1 cellular context compared by ENCODE assay signal in the genomic region with DNA sequence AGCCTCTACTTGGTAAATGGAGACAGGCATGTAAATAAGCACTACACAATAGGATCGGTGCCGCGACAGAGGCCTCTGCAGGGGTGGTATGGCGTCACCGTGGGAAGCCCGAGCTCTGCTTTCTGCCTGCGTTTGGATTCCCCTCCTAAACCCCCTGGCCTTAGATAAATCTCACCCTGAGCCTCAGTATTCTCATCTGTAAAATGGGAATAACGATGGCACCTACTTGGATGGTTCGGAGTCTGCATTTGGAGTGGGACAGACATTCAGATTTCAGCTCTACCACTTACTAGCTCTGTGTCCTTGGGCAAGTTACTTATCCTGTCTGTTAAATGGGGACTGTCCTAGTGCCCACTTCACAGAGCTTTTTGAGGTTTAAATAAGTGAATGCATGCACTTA.
TF ChIP-seq lines count a peak whose summit lies in the region.

No MANE protein-coding gene starts in this region.

TF ChIP-seq in H1, 55 proteins besides CTCF, POLR2A, EP300 and RAD21 (continued from another document):
- TF ChIP-seq, protein P1, sequence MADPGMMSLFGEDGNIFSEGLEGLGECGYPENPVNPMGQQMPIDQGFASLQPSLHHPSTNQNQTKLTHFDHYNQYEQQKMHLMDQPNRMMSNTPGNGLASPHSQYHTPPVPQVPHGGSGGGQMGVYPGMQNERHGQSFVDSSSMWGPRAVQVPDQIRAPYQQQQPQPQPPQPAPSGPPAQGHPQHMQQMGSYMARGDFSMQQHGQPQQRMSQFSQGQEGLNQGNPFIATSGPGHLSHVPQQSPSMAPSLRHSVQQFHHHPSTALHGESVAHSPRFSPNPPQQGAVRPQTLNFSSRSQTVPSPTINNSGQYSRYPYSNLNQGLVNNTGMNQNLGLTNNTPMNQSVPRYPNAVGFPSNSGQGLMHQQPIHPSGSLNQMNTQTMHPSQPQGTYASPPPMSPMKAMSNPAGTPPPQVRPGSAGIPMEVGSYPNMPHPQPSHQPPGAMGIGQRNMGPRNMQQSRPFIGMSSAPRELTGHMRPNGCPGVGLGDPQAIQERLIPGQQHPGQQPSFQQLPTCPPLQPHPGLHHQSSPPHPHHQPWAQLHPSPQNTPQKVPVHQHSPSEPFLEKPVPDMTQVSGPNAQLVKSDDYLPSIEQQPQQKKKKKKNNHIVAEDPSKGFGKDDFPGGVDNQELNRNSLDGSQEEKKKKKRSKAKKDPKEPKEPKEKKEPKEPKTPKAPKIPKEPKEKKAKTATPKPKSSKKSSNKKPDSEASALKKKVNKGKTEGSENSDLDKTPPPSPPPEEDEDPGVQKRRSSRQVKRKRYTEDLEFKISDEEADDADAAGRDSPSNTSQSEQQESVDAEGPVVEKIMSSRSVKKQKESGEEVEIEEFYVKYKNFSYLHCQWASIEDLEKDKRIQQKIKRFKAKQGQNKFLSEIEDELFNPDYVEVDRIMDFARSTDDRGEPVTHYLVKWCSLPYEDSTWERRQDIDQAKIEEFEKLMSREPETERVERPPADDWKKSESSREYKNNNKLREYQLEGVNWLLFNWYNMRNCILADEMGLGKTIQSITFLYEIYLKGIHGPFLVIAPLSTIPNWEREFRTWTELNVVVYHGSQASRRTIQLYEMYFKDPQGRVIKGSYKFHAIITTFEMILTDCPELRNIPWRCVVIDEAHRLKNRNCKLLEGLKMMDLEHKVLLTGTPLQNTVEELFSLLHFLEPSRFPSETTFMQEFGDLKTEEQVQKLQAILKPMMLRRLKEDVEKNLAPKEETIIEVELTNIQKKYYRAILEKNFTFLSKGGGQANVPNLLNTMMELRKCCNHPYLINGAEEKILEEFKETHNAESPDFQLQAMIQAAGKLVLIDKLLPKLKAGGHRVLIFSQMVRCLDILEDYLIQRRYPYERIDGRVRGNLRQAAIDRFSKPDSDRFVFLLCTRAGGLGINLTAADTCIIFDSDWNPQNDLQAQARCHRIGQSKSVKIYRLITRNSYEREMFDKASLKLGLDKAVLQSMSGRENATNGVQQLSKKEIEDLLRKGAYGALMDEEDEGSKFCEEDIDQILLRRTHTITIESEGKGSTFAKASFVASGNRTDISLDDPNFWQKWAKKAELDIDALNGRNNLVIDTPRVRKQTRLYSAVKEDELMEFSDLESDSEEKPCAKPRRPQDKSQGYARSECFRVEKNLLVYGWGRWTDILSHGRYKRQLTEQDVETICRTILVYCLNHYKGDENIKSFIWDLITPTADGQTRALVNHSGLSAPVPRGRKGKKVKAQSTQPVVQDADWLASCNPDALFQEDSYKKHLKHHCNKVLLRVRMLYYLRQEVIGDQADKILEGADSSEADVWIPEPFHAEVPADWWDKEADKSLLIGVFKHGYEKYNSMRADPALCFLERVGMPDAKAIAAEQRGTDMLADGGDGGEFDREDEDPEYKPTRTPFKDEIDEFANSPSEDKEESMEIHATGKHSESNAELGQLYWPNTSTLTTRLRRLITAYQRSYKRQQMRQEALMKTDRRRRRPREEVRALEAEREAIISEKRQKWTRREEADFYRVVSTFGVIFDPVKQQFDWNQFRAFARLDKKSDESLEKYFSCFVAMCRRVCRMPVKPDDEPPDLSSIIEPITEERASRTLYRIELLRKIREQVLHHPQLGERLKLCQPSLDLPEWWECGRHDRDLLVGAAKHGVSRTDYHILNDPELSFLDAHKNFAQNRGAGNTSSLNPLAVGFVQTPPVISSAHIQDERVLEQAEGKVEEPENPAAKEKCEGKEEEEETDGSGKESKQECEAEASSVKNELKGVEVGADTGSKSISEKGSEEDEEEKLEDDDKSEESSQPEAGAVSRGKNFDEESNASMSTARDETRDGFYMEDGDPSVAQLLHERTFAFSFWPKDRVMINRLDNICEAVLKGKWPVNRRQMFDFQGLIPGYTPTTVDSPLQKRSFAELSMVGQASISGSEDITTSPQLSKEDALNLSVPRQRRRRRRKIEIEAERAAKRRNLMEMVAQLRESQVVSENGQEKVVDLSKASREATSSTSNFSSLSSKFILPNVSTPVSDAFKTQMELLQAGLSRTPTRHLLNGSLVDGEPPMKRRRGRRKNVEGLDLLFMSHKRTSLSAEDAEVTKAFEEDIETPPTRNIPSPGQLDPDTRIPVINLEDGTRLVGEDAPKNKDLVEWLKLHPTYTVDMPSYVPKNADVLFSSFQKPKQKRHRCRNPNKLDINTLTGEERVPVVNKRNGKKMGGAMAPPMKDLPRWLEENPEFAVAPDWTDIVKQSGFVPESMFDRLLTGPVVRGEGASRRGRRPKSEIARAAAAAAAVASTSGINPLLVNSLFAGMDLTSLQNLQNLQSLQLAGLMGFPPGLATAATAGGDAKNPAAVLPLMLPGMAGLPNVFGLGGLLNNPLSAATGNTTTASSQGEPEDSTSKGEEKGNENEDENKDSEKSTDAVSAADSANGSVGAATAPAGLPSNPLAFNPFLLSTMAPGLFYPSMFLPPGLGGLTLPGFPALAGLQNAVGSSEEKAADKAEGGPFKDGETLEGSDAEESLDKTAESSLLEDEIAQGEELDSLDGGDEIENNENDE (IDR thresholded peaks at IDR 0.05; ENCODE audit: insufficient replicate concordance, low read length): no peak
- TF ChIP-seq CREB1 (IDR thresholded peaks at IDR 0.05) (no peak), KDM4A (IDR thresholded peaks at IDR 0.05; ENCODE audit: low read depth, low read length, severe bottlenecking) (no peak), TBP (IDR thresholded peaks at IDR 0.05; ENCODE audit: low read depth, low read length) (no peak), NANOG (IDR thresholded peaks at IDR 0.05; ENCODE audit: insufficient read depth, low read depth, low read length, poor library complexity, severe bottlenecking) (no peak), SIX5 (IDR thresholded peaks at IDR 0.05; ENCODE audit: low read depth, low read length) (no peak), KDM1A (IDR thresholded peaks at IDR 0.05; ENCODE audit: borderline replicate concordance, low read length) (peak; percentile 98), SUZ12 (IDR thresholded peaks at IDR 0.05; ENCODE audit: low read length) (no peak)
